Comparison of ENCODE assay signal across 15 cellular contexts in genomic region chr5:179432547-179432946, GRCh38.
A peak's percentile ranks its signal among the peaks of the same experiment; 100 is the strongest.
DNase-seq lines count a peak whose midpoint lies in the region; ATAC-seq and TF ChIP-seq lines count a peak whose summit lies in the region.
"Had no signal": no experiment of that assay in that cellular context is flagged by ENCODE, and none has a peak within 500 bp of the region (broad histone marks: within the 10 kb centered on the region; RNA-seq: fewer than 3 reads in every experiment).

No MANE protein-coding gene starts in this region.

- H3K4me1 Mint-ChIP-seq in endodermal cell, result no peaks in the 10 kb centered on the region
- H3K4me1 Mint-ChIP-seq: CD14-positive monocyte; CD8-positive, alpha-beta memory T cell; GM23338 had no signal

- H3K9ac ChIP-seq in endodermal cell (ENCODE audit: extremely low read depth, low read length, poor library complexity, severe bottlenecking), result no peak overlapping the region

- H3K9me3 ChIP-seq in WERI-Rb-1 (ENCODE audit: severe bottlenecking) (no peaks in the 10 kb centered on the region), endodermal cell (ENCODE audit: control insufficient read depth, low read length) (no peaks in the 10 kb centered on the region), osteoblast (ENCODE audit: low read depth, low read length) (no peaks in the 10 kb centered on the region)
- H3K9me3 ChIP-seq: Caco-2, HAP-1 had no signal

- H3K27ac ChIP-seq in WERI-Rb-1 (no peak overlapping the region), endodermal cell (ENCODE audit: low read depth, low read length) (no peak overlapping the region), osteoblast (ENCODE audit: low read depth, low read length) (no peak overlapping the region)
- H3K27ac ChIP-seq: A549 had no signal

- H3K4me1 ChIP-seq in endodermal cell (ENCODE audit: control insufficient read depth, insufficient read depth, low read length) (no peaks in the 10 kb centered on the region), osteoblast (ENCODE audit: insufficient read depth, low read length) (no peaks in the 10 kb centered on the region)
- H3K4me1 ChIP-seq: A549, Caco-2, HAP-1 had no signal

- H3K4me2 ChIP-seq in osteoblast (ENCODE audit: insufficient read depth, low read length), result no peak overlapping the region
- H3K4me2 ChIP-seq: A549, GM23338 had no signal

- H3K4me3 ChIP-seq in WERI-Rb-1 (ENCODE audit: low read depth, low read length) (no peak overlapping the region), endodermal cell (ENCODE audit: low read length) (no peak overlapping the region), osteoblast (ENCODE audit: insufficient read depth, low read length) (no peak overlapping the region)
- H3K4me3 ChIP-seq: A549, GM23338, HAP-1 had no signal

- H3K9me3 Mint-ChIP-seq in endodermal cell, result peaks cover 22% of the 10 kb centered on the region

- ATAC-seq in GM19397 (IDR thresholded peaks at IDR 0.05; ENCODE audit: unreplicated experiment) (no peak), GM18502 (IDR thresholded peaks at IDR 0.05; ENCODE audit: poor library complexity, unreplicated experiment) (no peak)
- ATAC-seq: A549, GM23338 had no signal

- 87% methylated on average over 6 to 7 of the region's 7 CpGs for WGBS in endodermal cell (ENCODE audit: insufficient coverage in 1 of 2, insufficient read length in 1 of 2), 2 experiments

- H3K4me3 Mint-ChIP-seq in endodermal cell, result no peak overlapping the region
- H3K4me3 Mint-ChIP-seq: CD14-positive monocyte; CD8-positive, alpha-beta memory T cell; GM23338; HFFc6 had no signal

- H3K79me2 ChIP-seq in osteoblast (ENCODE audit: insufficient read depth, low read length), result no peaks in the 10 kb centered on the region

- no peaks in the 10 kb centered on the region for H3K36me3 ChIP-seq in WERI-Rb-1
- H3K36me3 ChIP-seq in endodermal cell (ENCODE audit: control insufficient read depth, insufficient read depth, low read length), result no peaks in the 10 kb centered on the region
- no peaks in the 10 kb centered on the region for H3K36me3 ChIP-seq in osteoblast (ENCODE audit: insufficient read depth, low read length)
- H3K36me3 ChIP-seq: HAP-1 had no signal

- H3K36me3 Mint-ChIP-seq in endodermal cell (ENCODE audit: low read depth), result no peaks in the 10 kb centered on the region
- H3K36me3 Mint-ChIP-seq: CD14-positive monocyte; CD8-positive, alpha-beta memory T cell had no signal

- no peaks in the 10 kb centered on the region for H4K20me1 ChIP-seq in osteoblast (ENCODE audit: insufficient read depth, low read length)

- DNase-seq in WERI-Rb-1, result no peak
- no peak for DNase-seq in endodermal cell
- DNase-seq in osteoblast (ENCODE audit: insufficient read length, low spot score, missing footprints), result peak; percentile 46
- no peak for DNase-seq in cerebellar nuclear complex (lab: John Stamatoyannopoulos, UW)
- DNase-seq: Caco-2; CD8-positive, alpha-beta memory T cell; DND-41; GF-D8; HFFc6 had no signal

- H3K27ac Mint-ChIP-seq in endodermal cell, result no peak overlapping the region
- H3K27ac Mint-ChIP-seq: CD14-positive monocyte; CD8-positive, alpha-beta memory T cell; GM23338; HFFc6 had no signal

- TF ChIP-seq CTCF in WERI-Rb-1 (IDR thresholded peaks at IDR 0.05; ENCODE audit: low read depth, low read length), result peak; percentile 10; the same call in 1 of the 2 replicates
- TF ChIP-seq CTCF in endodermal cell (conservative IDR thresholded peaks at IDR 0.05), result peak; percentile 30
- no peak for TF ChIP-seq CTCF in osteoblast (IDR thresholded peaks at IDR 0.05; ENCODE audit: extremely low read depth, low read depth, low read length)

- no peaks in the 10 kb centered on the region for H3K27me3 Mint-ChIP-seq in endodermal cell (ENCODE audit: insufficient read depth)

- no peaks in the 10 kb centered on the region for H3K27me3 ChIP-seq in WERI-Rb-1 (ENCODE audit: insufficient read depth, low read depth, severe bottlenecking)
- no peaks in the 10 kb centered on the region for H3K27me3 ChIP-seq in endodermal cell (ENCODE audit: control insufficient read depth, insufficient read depth, low read length, poor library complexity, severe bottlenecking)
- H3K27me3 ChIP-seq in osteoblast (ENCODE audit: insufficient read depth, low read length), result no peaks in the 10 kb centered on the region

- H2AFZ ChIP-seq in osteoblast (ENCODE audit: low read length), result no peak overlapping the region
- H2AFZ ChIP-seq: GM23338 had no signal
